Comparison of ENCODE assay signal across 16 cellular contexts in genomic region chr19:13723206-13723605, GRCh38.
"Had no signal": no experiment of that assay in that cellular context is flagged by ENCODE, and none has a peak within 500 bp of the region (broad histone marks: within the 10 kb centered on the region; RNA-seq: fewer than 3 reads in every experiment).

No MANE protein-coding gene starts in this region.

- H3K4me2 ChIP-seq: hepatocyte, smooth muscle cell had no signal

- ATAC-seq: activated T-helper 17 cell treated with anti-CD3 and anti-CD28 coated beads, Interleukin-2, amount 50 U/mL, for 72 hours; left cardiac atrium; natural killer cell; right cardiac atrium; T-helper 17 cell had no signal

- H3K4me1 ChIP-seq: adrenal gland, uterus had no signal

- H2AFZ ChIP-seq: hepatocyte had no signal

- H3K27me3 ChIP-seq: adrenal gland, esophagus muscularis mucosa, hepatocyte, tibial artery, uterus had no signal

- H3K79me2 ChIP-seq: hepatocyte had no signal

- H3K9me3 ChIP-seq: adrenal gland, esophagus muscularis mucosa, tibial artery, uterus had no signal

- H3K27ac ChIP-seq: adrenal gland, esophagus muscularis mucosa, hepatocyte, tibial artery, uterus had no signal

- DNase-seq: activated B cell treated with CpG ODN at 0.5 μM for 24 hours; activated CD4-positive, alpha-beta T cell treated with anti-CD3 and anti-CD28 coated beads, Interleukin-2, amount 50 U/mL, for 1 hour; activated naive CD4-positive, alpha-beta T cell treated with anti-CD3 and anti-CD28 coated beads, Interleukin-2, amount 50 U/mL, for 16 hours; activated T-cell treated with anti-CD3 and anti-CD28 coated beads for 4 hours; adrenal gland; left cardiac atrium; natural killer cell; right cardiac atrium; T-helper 17 cell; tibial artery; uterus had no signal

- H3K4me3 ChIP-seq: adrenal gland, esophagus muscularis mucosa, hepatocyte, lung, smooth muscle cell, tibial artery, uterus had no signal

- H3K36me3 ChIP-seq: adrenal gland, esophagus muscularis mucosa, tibial artery, uterus had no signal
